Comparison of ENCODE assay signal across 1 cellular context in genomic region chr18:58135806-58136331, GRCh38.
TF ChIP-seq lines count a peak whose summit lies in the region.

No MANE protein-coding gene starts in this region.

TF ChIP-seq in H1, 55 proteins besides CTCF, POLR2A, EP300 and RAD21:
- TF ChIP-seq CHD7 (IDR thresholded peaks at IDR 0.05; ENCODE audit: insufficient replicate concordance, low read length) (no peak), YY1 (IDR thresholded peaks at IDR 0.05; ENCODE audit: low read depth, low read length) (0 out of 2 replicates have a peak, but pooled peaks have one; percentile 30), PHF8 (conservative IDR thresholded peaks at IDR 0.05; ENCODE audit: low read depth, low read length) (no peak), CREB1 (IDR thresholded peaks at IDR 0.05) (no peak), MAX (IDR thresholded peaks at IDR 0.05) (no peak), GABPA (IDR thresholded peaks at IDR 0.05; ENCODE audit: borderline replicate concordance, insufficient read depth, low read length) (no peak), TCF12 (IDR thresholded peaks at IDR 0.05; ENCODE audit: low read depth, low read length) (no peak), RBBP5 (IDR thresholded peaks at IDR 0.05; ENCODE audit: borderline replicate concordance, low read depth, low read length) (no peak), SP4 (IDR thresholded peaks at IDR 0.05; ENCODE audit: low read length) (no peak), KDM1A (IDR thresholded peaks at IDR 0.05; ENCODE audit: borderline replicate concordance, low read length) (no peak), NANOG (IDR thresholded peaks at IDR 0.05; ENCODE audit: insufficient read depth, low read depth, low read length, poor library complexity, severe bottlenecking) (peak; percentile 8), EZH2 (IDR thresholded peaks at IDR 0.05; ENCODE audit: low read depth, low read length, severe bottlenecking) (no peak)
TF ChIP-seq in H1: peak in this region for 2.
